Comparison of ENCODE assay signal across 35 cellular contexts in genomic region chr16:19240494-19240893, GRCh38. TPM values are rescaled to one million over a fixed set of nuclear protein-coding genes. Genes with fewer than 3 reads are reported as not detected.
"Had no signal": no experiment of that assay in that cellular context is flagged by ENCODE, and none has a peak within 500 bp of the region (broad histone marks: within the 10 kb centered on the region; RNA-seq: fewer than 3 reads in every experiment).

No MANE protein-coding gene starts in this region.

- H3K27ac ChIP-seq: adrenal gland, body of pancreas, epithelial cell of prostate, heart left ventricle had no signal

- H3K27me3 ChIP-seq: adrenal gland, body of pancreas, esophagus squamous epithelium, heart left ventricle had no signal

- H3K4me1 Mint-ChIP-seq: activated naive CD4-positive, alpha-beta T cell treated with anti-CD3 and anti-CD28 coated beads, Interleukin-2, amount 50 U/mL, for 24 hours; activated naive CD8-positive, alpha-beta T cell treated with anti-CD3 and anti-CD28 coated beads for 36 hours; activated naive CD8-positive, alpha-beta T cell treated with anti-CD3 and anti-CD28 coated beads, Interleukin-2, amount 50 U/mL, for 24 hours had no signal

- H3K27me3 Mint-ChIP-seq: activated CD8-positive, alpha-beta T cell treated with anti-CD3 and anti-CD28 coated beads for 36 hours; activated naive CD8-positive, alpha-beta T cell treated with anti-CD3 and anti-CD28 coated beads for 36 hours; activated naive CD8-positive, alpha-beta T cell treated with anti-CD3 and anti-CD28 coated beads, Interleukin-2, amount 50 U/mL, for 24 hours had no signal

- H3K36me3 ChIP-seq: adrenal gland, esophagus squamous epithelium, heart left ventricle had no signal

- H3K4me3 ChIP-seq: adrenal gland, body of pancreas, esophagus squamous epithelium, heart left ventricle had no signal

- H3K4me3 Mint-ChIP-seq: activated CD8-positive, alpha-beta T cell treated with anti-CD3 and anti-CD28 coated beads for 36 hours; activated naive CD4-positive, alpha-beta T cell treated with anti-CD3 and anti-CD28 coated beads for 36 hours; activated naive CD4-positive, alpha-beta T cell treated with anti-CD3 and anti-CD28 coated beads, Interleukin-2, amount 50 U/mL, for 24 hours; activated naive CD8-positive, alpha-beta T cell treated with anti-CD3 and anti-CD28 coated beads for 36 hours; activated naive CD8-positive, alpha-beta T cell treated with anti-CD3 and anti-CD28 coated beads, Interleukin-2, amount 50 U/mL, for 24 hours; activated T-helper 1 cell treated with anti-CD3 and anti-CD28 coated beads, Interleukin-12 subunit alpha, Interleukin-12 subunit beta, Interleukin-2, Interleukin-4 antibody, amounts not matched to agents 30 ng/mL and 10 ng/mL and 1 ng/mL, durations not matched to agents 14 hours and 24 hours and 36 hours; effector memory CD8-positive, alpha-beta T cell had no signal

- FAIRE-seq: colon, endometrium, endothelial cell of umbilical vein had no signal

- H3K27ac Mint-ChIP-seq: activated CD8-positive, alpha-beta T cell treated with anti-CD3 and anti-CD28 coated beads for 36 hours; activated naive CD4-positive, alpha-beta T cell treated with anti-CD3 and anti-CD28 coated beads for 36 hours; activated naive CD4-positive, alpha-beta T cell treated with anti-CD3 and anti-CD28 coated beads, Interleukin-2, amount 50 U/mL, for 24 hours; activated naive CD8-positive, alpha-beta T cell treated with anti-CD3 and anti-CD28 coated beads for 36 hours; activated naive CD8-positive, alpha-beta T cell treated with anti-CD3 and anti-CD28 coated beads, Interleukin-2, amount 50 U/mL, for 24 hours; activated T-helper 1 cell treated with anti-CD3 and anti-CD28 coated beads, Interleukin-12 subunit alpha, Interleukin-12 subunit beta, Interleukin-2, Interleukin-4 antibody, amounts not matched to agents 30 ng/mL and 10 ng/mL and 1 ng/mL, durations not matched to agents 14 hours and 24 hours and 36 hours; activated T-helper 2 cell treated with anti-CD3 and anti-CD28 coated beads, Interferon-gamma antibody, Interleukin-2, Interleukin-4, amounts not matched to agents 10 μg/mL and 5 μg/mL and 100 μg/mL, durations not matched to agents 14 hours and 24 hours and 36 hours; effector memory CD8-positive, alpha-beta T cell had no signal

- H3K4me1 ChIP-seq: adrenal gland, esophagus squamous epithelium, heart left ventricle had no signal

- DNase-seq: activated CD4-positive, alpha-beta T cell treated with anti-CD3 and anti-CD28 coated beads for 1 hour; activated CD4-positive, alpha-beta T cell treated with anti-CD3 and anti-CD28 coated beads for 48 hours; activated CD4-positive, alpha-beta T cell treated with anti-CD3 and anti-CD28 coated beads, Interleukin-2, amount 50 U/mL, for 1 hour; activated CD4-positive, alpha-beta T cell treated with anti-CD3 and anti-CD28 coated beads, Interleukin-2, amount 50 U/mL, for 48 hours; activated CD8-positive, alpha-beta memory T cell treated with anti-CD3 and anti-CD28 coated beads for 24 hours; activated CD8-positive, alpha-beta T cell treated with anti-CD3 and anti-CD28 coated beads for 36 hours; activated effector memory CD4-positive, alpha-beta T cell treated with anti-CD3 and anti-CD28 coated beads, Interleukin-2, amount 50 U/mL, for 16 hours; activated naive CD4-positive, alpha-beta T cell treated with anti-CD3 and anti-CD28 coated beads for 36 hours; activated naive CD8-positive, alpha-beta T cell treated with anti-CD3 and anti-CD28 coated beads for 36 hours; activated naive CD8-positive, alpha-beta T cell treated with anti-CD3 and anti-CD28 coated beads, Interleukin-2, amount 50 U/mL, for 24 hours; activated T-cell treated with anti-CD3 and anti-CD28 coated beads, Interleukin-2, amount 50 U/mL, for 48 hours; adrenal gland; amygdala; aorta; body of pancreas; cortex of kidney; dermis blood vessel endothelial cell; effector CD4-positive, alpha-beta T cell; effector memory CD8-positive, alpha-beta T cell; esophagus squamous epithelium; foreskin melanocyte; heart left ventricle; T-helper 2 cell had no signal

- ATAC-seq: activated CD8-positive, alpha-beta T cell treated with anti-CD3 and anti-CD28 coated beads for 36 hours; activated naive CD8-positive, alpha-beta T cell treated with anti-CD3 and anti-CD28 coated beads, Interleukin-2, amount 50 U/mL, for 24 hours; body of pancreas; effector memory CD8-positive, alpha-beta T cell; heart left ventricle had no signal

- H3K9me3 ChIP-seq: adrenal gland, body of pancreas had no signal

RNA-seq across cellular contexts. Expression of gene CLEC19A, which starts 45.0 kb away (rescaled TPM):
- total RNA-seq: activated CD8-positive, alpha-beta T cell treated with anti-CD3 and anti-CD28 coated beads for 36 hours; activated naive CD4-positive, alpha-beta T cell treated with anti-CD3 and anti-CD28 coated beads for 36 hours; activated naive CD8-positive, alpha-beta T cell treated with anti-CD3 and anti-CD28 coated beads for 36 hours; activated T-helper 1 cell treated with anti-CD3 and anti-CD28 coated beads, Interleukin-12 subunit alpha, Interleukin-12 subunit beta, Interleukin-2, Interleukin-4 antibody, amounts not matched to agents 30 ng/mL and 10 ng/mL and 1 ng/mL, durations not matched to agents 14 hours and 24 hours and 36 hours; activated T-helper 2 cell treated with anti-CD3 and anti-CD28 coated beads, Interferon-gamma antibody, Interleukin-2, Interleukin-4, amounts not matched to agents 10 μg/mL and 5 μg/mL and 100 μg/mL, durations not matched to agents 14 hours and 24 hours and 36 hours; adrenal gland; aorta; body of pancreas; chondrocyte; dermis blood vessel endothelial cell; endothelial cell of umbilical vein; esophagus squamous epithelium; fibroblast of lung; fibroblast of villous mesenchyme; heart left ventricle; T-helper 1 cell treated with Interleukin-12 subunit alpha and Interleukin-12 subunit beta and Interleukin-4 antibody, amounts not matched to agents 30 ng/mL and 1 ng/mL, for 36 hours had no signal
- polyA plus RNA-seq: adrenal gland, aorta, endothelial cell of umbilical vein, esophagus, fibroblast of lung, heart left ventricle had no signal
